Comparison of ENCODE assay signal across 8 cellular contexts in the genomic region with DNA sequence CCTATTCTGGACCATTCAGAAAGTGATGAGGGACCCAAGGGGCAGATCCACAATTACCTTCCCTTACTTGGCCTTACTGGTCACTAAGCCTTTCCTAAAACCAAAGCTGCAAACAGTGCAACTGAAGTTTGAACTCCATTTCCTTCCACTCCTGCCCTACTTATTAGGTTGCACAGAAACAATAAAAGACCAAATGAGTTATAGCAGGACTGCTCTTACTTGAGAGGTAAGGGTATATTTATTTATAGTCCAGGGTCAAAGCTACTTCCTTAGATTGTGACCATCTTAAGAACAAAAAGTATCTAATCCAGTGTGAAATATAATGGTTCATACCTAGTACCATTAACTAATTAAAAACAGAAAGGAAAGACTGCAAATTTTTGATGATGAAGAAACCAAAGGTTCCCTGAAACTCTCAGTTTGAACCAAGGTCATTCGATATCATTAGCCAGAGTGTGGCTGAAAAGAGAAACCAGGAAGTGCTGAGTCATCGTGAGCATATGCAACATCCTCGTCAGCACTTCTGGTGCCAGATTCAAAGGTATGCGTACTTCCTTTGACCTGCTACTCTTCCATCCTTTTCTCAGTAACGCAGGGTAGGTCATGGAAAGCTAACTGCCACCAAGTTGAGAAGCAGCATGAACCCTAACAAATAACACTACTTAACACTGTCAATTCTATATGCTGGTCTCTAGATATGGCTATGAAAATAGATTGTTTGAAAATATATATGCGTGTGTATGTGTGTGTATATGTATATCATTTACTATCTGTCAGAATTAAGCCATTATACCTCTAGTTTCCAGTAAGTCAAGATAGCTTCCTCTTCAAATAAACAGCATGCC. TPM values are rescaled to one million over a fixed set of nuclear protein-coding genes. Genes with fewer than 3 reads are reported as not detected.
DNase-seq lines count a peak whose midpoint lies in the region; ATAC-seq, FAIRE-seq and TF ChIP-seq lines count a peak whose summit lies in the region.

No MANE protein-coding gene starts in this region.

- H3K4me3 Mint-ChIP-seq in activated CD4-positive, alpha-beta T cell treated with anti-CD3 and anti-CD28 coated beads, Interleukin-2, amount 10 ng/mL, durations not matched to agents 24 days and 14 days, result peak overlapping the region; percentile 73

- H3K27me3 ChIP-seq in AG04450 (ENCODE audit: control insufficient read depth, insufficient read depth, low read length), result no peaks in the 10 kb centered on the region
- H3K27me3 ChIP-seq in muscle layer of duodenum (ENCODE audit: low read depth, low read length), result no peaks in the 10 kb centered on the region

- no peaks in the 10 kb centered on the region for H3K36me3 ChIP-seq in muscle layer of duodenum (ENCODE audit: control insufficient read depth in 1 of 2, insufficient read depth in 2 of 2, low read length in 2 of 2)

- H3K27me3 Mint-ChIP-seq in activated CD4-positive, alpha-beta T cell treated with anti-CD3 and anti-CD28 coated beads, Interleukin-2, amount 10 ng/mL, durations not matched to agents 24 days and 14 days, result no peaks in the 10 kb centered on the region

- H3K9me3 ChIP-seq in AG04450 (ENCODE audit: control insufficient read depth, insufficient read depth, low read length) (no peaks in the 10 kb centered on the region), muscle layer of duodenum (ENCODE audit: control insufficient read depth in 1 of 2, low read length in 2 of 2) (no peaks in the 10 kb centered on the region)

- CTCF ChIA-PET in AG04450 (lab: Charles Lee), result interaction anchor here (0.9 to 1.2 kb wide), 2 partner anchors 26 to 99 kb away, joined by 3 read pairs; no protein-coding TSS in a partner anchor

- H3K4me1 Mint-ChIP-seq in activated CD4-positive, alpha-beta T cell treated with anti-CD3 and anti-CD28 coated beads, Interleukin-2, amount 10 ng/mL, durations not matched to agents 24 days and 14 days, result peaks cover 75% of the 10 kb centered on the region

- ATAC-seq in HG02884 (IDR thresholded peaks at IDR 0.05; ENCODE audit: unreplicated experiment), result peak; percentile 64

- H3K4me3 ChIP-seq in AG04450 (ENCODE audit: low read depth, low read length) (peak overlapping the region; percentile 8; the same call in 1 of the 2 replicates), muscle layer of duodenum (ENCODE audit: low read depth in 1 of 2, low read length in 2 of 2) (peak overlapping the region in 1 of 2 donors; percentile 30)

- H3K27ac ChIP-seq in AG04450 (ENCODE audit: low read depth, low read length), result peak overlapping the region; percentile 84
- H3K27ac ChIP-seq in epithelial cell of prostate, result peak overlapping the region; percentile 80
- H3K27ac ChIP-seq in muscle layer of duodenum (ENCODE audit: low read length), result peak overlapping the region; percentile 85

- H3K9me3 Mint-ChIP-seq in activated CD4-positive, alpha-beta T cell treated with anti-CD3 and anti-CD28 coated beads, Interleukin-2, amount 10 ng/mL, durations not matched to agents 24 days and 14 days, result peaks cover 11% of the 10 kb centered on the region

- TF ChIP-seq CTCF in AG04450 (IDR thresholded peaks at IDR 0.05; ENCODE audit: low read depth, low read length), result no peak

- DNase-seq in AG04450 (ENCODE audit: low read depth, low spot score) (peak; percentile 87), GM18507 (ENCODE audit: extremely low spot score, insufficient read length, low read depth) (peak; percentile 33), NCI-H2029 treated with DMSO at 0.1 percent for 48 hours (lab: John Stamatoyannopoulos, UW) (peak; percentile 32), epithelial cell of prostate (ENCODE audit: low read depth, low spot score) (peak; percentile 77), ureter (ENCODE audit: low spot score) (peak; percentile 65)
- DNase-seq in activated CD4-positive, alpha-beta T cell treated with anti-CD3 and anti-CD28 coated beads, Interleukin-2, amount 10 ng/mL, durations not matched to agents 24 days and 14 days, result peak; percentile 91

- H3K27ac Mint-ChIP-seq in activated CD4-positive, alpha-beta T cell treated with anti-CD3 and anti-CD28 coated beads, Interleukin-2, amount 10 ng/mL, durations not matched to agents 24 days and 14 days, result peak overlapping the region; percentile 90

- intact Hi-C loops in activated CD4-positive, alpha-beta T cell treated with anti-CD3 and anti-CD28 coated beads, Interleukin-2, amount 10 ng/mL, durations not matched to agents 24 days and 14 days (cut with micrococcal nuclease), result loop anchor here (1.0 kb wide), 4 partner anchors 12 to 124 kb away; no protein-coding TSS in a partner anchor

- peaks cover 0 to 13% of the 10 kb centered on the region in 2 donors for H3K4me1 ChIP-seq in muscle layer of duodenum (ENCODE audit: control insufficient read depth in 1 of 2, insufficient read depth in 2 of 2, low read length in 2 of 2)

- POLR2A ChIA-PET in AG04450 (lab: Yijun Ruan, JAX), result interaction anchor here (0.7 to 0.9 kb wide), 2 partner anchors 22 to 44 kb away, joined by 3 to 5 read pairs; no protein-coding TSS in a partner anchor

- peaks cover 43% of the 10 kb centered on the region for H3K36me3 Mint-ChIP-seq in activated CD4-positive, alpha-beta T cell treated with anti-CD3 and anti-CD28 coated beads, Interleukin-2, amount 10 ng/mL, durations not matched to agents 24 days and 14 days (ENCODE audit: low read depth)

- peak; percentile 99 for FAIRE-seq in GM18507 (lab: Jason Lieb, UNC)

RNA-seq across cellular contexts. Expression of gene CDK6, which starts 26.8 kb away (rescaled TPM):
- 34.5 and 40.6 TPM in 2 replicates for polyA plus RNA-seq in AG04450 (2011; rRNA removed)
- polyA minus RNA-seq in AG04450 (2011; rRNA and poly(A)+ RNA removed), result 87.5 and 90.6 TPM in 2 replicates
- total RNA-seq in activated CD4-positive, alpha-beta T cell treated with anti-CD3 and anti-CD28 coated beads, Interleukin-2, amount 10 ng/mL, durations not matched to agents 24 days and 14 days, result 274 and 277 TPM in 2 replicates
- total RNA-seq in ureter, result 24.8 TPM

Comparison
In these comparisons a context has a peak if more than half of its experiments do, and no peak if none do; other contexts are left out.
1. DNase-seq: peak in every context shown above with its lines; median percentile 91 in activated CD4-positive, alpha-beta T cell treated with anti-CD3 and anti-CD28 coated beads, Interleukin-2, amount 10 ng/mL, durations not matched to agents 24 days and 14 days; 87 in AG04450; 77 in epithelial cell of prostate; 65 in ureter; 33 in GM18507; 32 in NCI-H2029 treated with DMSO at 0.1 percent for 48 hours.
2. RNA of gene CDK6, which starts 26.8 kb away (total RNA-seq): 274 to 277 TPM in activated CD4-positive, alpha-beta T cell treated with anti-CD3 and anti-CD28 coated beads, Interleukin-2, amount 10 ng/mL, durations not matched to agents 24 days and 14 days; 24.8 TPM in ureter (single experiment); every median in the first group is over 10 times any median in the second.
3. Peak in every context shown above with its lines, with median percentiles within 50 percentile points of each other: H3K27ac ChIP-seq.